Comparison of ENCODE assay signal across 8 cellular contexts in the genomic region with DNA sequence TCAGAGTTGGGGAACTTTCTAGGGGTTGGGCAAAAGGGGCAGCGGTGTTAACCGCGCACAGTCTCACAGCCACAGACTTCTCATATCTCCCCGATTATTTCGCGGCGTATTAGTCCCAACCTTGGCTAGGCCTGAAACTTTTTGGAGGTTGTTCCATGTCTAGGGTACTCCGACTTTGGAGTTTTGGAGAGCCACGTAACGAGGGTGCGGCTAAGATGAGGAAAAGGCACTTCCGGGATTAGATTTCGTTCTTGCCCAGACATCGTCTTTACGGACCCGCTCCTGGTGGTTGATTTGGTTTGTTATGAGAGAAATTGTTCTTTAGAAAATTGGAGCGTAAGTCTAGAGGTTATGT. TPM values are rescaled to one million over a fixed set of nuclear protein-coding genes. Genes with fewer than 3 reads are reported as not detected.
A peak's percentile ranks its signal among the peaks of the same experiment; 100 is the strongest.
DNase-seq lines count a peak whose midpoint lies in the region; ATAC-seq and TF ChIP-seq lines count a peak whose summit lies in the region.

No MANE protein-coding gene starts in this region.

- TF ChIP-seq CTCF in A673 (conservative IDR thresholded peaks at IDR 0.05; ENCODE audit: low read depth, low read length) (no peak), GM12872 (IDR thresholded peaks at IDR 0.05; ENCODE audit: insufficient read depth, low read depth, low read length) (0 out of 3 replicates have a peak, but pooled peaks have one; percentile 4), epithelial cell of esophagus (IDR thresholded peaks at IDR 0.05; ENCODE audit: insufficient read depth, low read depth, low read length, missing control alignments) (no peak), neural progenitor cell (IDR thresholded peaks at IDR 0.05) (no peak)

- H3F3A ChIP-seq in neural progenitor cell (ENCODE audit: low read depth) = peaks cover 24% of the 10 kb centered on the region

- H3K9ac ChIP-seq in neural progenitor cell = peak overlapping the region; percentile 86

- intact Hi-C loops in A673 (cut with micrococcal nuclease; ENCODE audit: unreplicated experiment) = no loop called here

- H3K27me3 Mint-ChIP-seq in T-cell (no peaks in the 10 kb centered on the region), neural progenitor cell (ENCODE audit: insufficient read depth, low read depth) (no peaks in the 10 kb centered on the region)

- H3K9me3 Mint-ChIP-seq in T-cell = no peaks in the 10 kb centered on the region
- H3K9me3 Mint-ChIP-seq in neural progenitor cell = no peaks in the 10 kb centered on the region

- H3K4me2 ChIP-seq in neural progenitor cell = peak overlapping the region; percentile 94

- H3K4me1 Mint-ChIP-seq in T-cell (peaks cover 70 to 73% (median 71%) of the 10 kb centered on the region in 3 donors), neural progenitor cell (peaks cover 27% of the 10 kb centered on the region)

- H2AFZ ChIP-seq in neural progenitor cell (replicated peaks) = peak overlapping the region; percentile 38

- ATAC-seq in T-cell (replicated peaks in 1 of 4) = no peak
- ATAC-seq in GM21360 (IDR thresholded peaks at IDR 0.05; ENCODE audit: unreplicated experiment) = no peak
- ATAC-seq in GM21786 (IDR thresholded peaks at IDR 0.05; ENCODE audit: unreplicated experiment) = no peak
- no peak for ATAC-seq in GM21717 (IDR thresholded peaks at IDR 0.05; ENCODE audit: unreplicated experiment)

- H3K4me3 Mint-ChIP-seq in T-cell (peak overlapping the region; percentile 90 to 98 (median 90)), neural progenitor cell (peak overlapping the region; percentile 98)

- H3K36me3 Mint-ChIP-seq in T-cell (no peaks in the 10 kb centered on the region), neural progenitor cell (no peaks in the 10 kb centered on the region)

- H3K4me3 ChIP-seq in A673 (ENCODE audit: low read depth, low read length, poor library complexity, severe bottlenecking) = peak overlapping the region; percentile 93
- peak overlapping the region; percentile 99 for H3K4me3 ChIP-seq in epithelial cell of esophagus (ENCODE audit: low read length)
- peak overlapping the region; percentile 96 for H3K4me3 ChIP-seq in neural progenitor cell

- DNase-seq in A673 (ENCODE audit: low spot score) = peak; percentile 33
- peak in 7 of 34 experiments; percentile 3 to 22 (median 5) for DNase-seq in T-cell
- DNase-seq in epithelial cell of esophagus (ENCODE audit: low read depth) = peak; percentile 61
- DNase-seq in neural progenitor cell (ENCODE audit: low spot score) = no peak

- H3K27me3 ChIP-seq in A673 (replicated peaks; ENCODE audit: insufficient read depth, low read depth, low read length, poor library complexity) (no peaks in the 10 kb centered on the region), neural progenitor cell (no peaks in the 10 kb centered on the region)

- H3K27ac Mint-ChIP-seq in T-cell = peak overlapping the region; percentile 95 to 98
- H3K27ac Mint-ChIP-seq in neural progenitor cell = peak overlapping the region; percentile 95

- H3K27ac ChIP-seq in A673 (ENCODE audit: low read depth, low read length, poor library complexity, severe bottlenecking) (peak overlapping the region; percentile 93), neural progenitor cell (peak overlapping the region; percentile 97)

- H3K9me3 ChIP-seq in A673 (ENCODE audit: low read depth, low read length, poor library complexity, severe bottlenecking) = no peaks in the 10 kb centered on the region
- H3K9me3 ChIP-seq in neural progenitor cell (ENCODE audit: low read depth) = no peaks in the 10 kb centered on the region

- peaks cover 82% of the 10 kb centered on the region for H4K20me1 ChIP-seq in neural progenitor cell (ENCODE audit: low read depth)

- H3K4me1 ChIP-seq in A673 (ENCODE audit: insufficient read depth, low read length, poor library complexity, severe bottlenecking) (peaks cover 26% of the 10 kb centered on the region), neural progenitor cell (peaks cover 16% of the 10 kb centered on the region)

- no TSS peak for BruUV-seq in A673 (replicated peaks; lab: Mats Ljungman, UMichigan)

- POLR2A ChIA-PET in A673 (lab: Charles Lee; ENCODE audit: low non-redundant PET) = no interaction called here
- POLR2A ChIA-PET in T-cell (lab: Charles Lee) = interaction anchor here (0.9 to 1.7 kb wide), 4 partner anchors 14 to 740 kb away, joined by 3 to 24 read pairs (median 8); partner anchors contain the start of genes CCDC85C (in 1 of the 2) and CYP46A1 (in 1 of the 2)

- H3K79me2 ChIP-seq in neural progenitor cell (ENCODE audit: low read depth) = peaks cover 88% of the 10 kb centered on the region

- H3K36me3 ChIP-seq in A673 (ENCODE audit: insufficient read depth, low read length, poor library complexity, severe bottlenecking) (no peaks in the 10 kb centered on the region), neural progenitor cell (no peaks in the 10 kb centered on the region)

- CTCF ChIA-PET in A673 (lab: Charles Lee) (no interaction called here), T-cell (lab: Charles Lee) (interaction anchor here in 1 of 2 donors (0.6 to 1.3 kb wide), 3 partner anchors 122 to 202 kb away, joined by 3 to 5 read pairs (median 3); partner anchors contain the start of gene CCDC85C)

RNA-seq across cellular contexts. Expression of gene CCNK, which starts 0.5 kb away (rescaled TPM):
- 88.0 and 88.2 TPM in 2 replicates for total RNA-seq in A673 (2021)
- 100 to 1,000 TPM in 2 of 5 donors, 10 to 100 TPM in 3; 61.8 to 138 (median 74.6) TPM for total RNA-seq in T-cell
- 18.1 and 19.0 TPM in 2 replicates for total RNA-seq in neural progenitor cell (ENCODE audit: low replicate concordance)

RNA-seq across cellular contexts. Expression of gene SETD3, which starts 1.1 kb away (rescaled TPM):
- total RNA-seq in A673 (2021) (46.4 and 48.4 TPM in 2 replicates), T-cell (10 to 100 TPM; 47.7 to 64.6 (median 52.4) TPM), neural progenitor cell (ENCODE audit: low replicate concordance) (54.7 and 68.0 TPM in 2 replicates)
